32 cellular contexts compared by ENCODE assay signal in the genomic region with DNA sequence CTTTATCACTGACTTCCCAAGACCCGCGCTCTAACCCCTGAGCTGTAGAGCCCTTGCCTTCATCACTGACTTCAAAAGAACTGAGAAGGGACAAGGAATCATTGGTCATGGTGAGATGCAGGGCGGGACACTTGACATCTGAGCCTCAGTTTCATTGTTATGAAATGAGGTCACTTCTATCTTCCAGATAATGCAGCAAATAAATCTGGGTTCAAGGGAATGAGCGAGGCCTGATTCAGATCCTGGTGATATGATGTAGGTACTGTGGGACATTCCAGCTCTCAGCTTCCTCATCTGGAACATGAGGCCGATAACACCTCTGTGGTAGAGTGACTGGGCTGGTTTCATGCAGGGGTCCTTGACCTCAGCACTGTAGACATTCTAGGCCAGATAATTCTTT.
"Had no signal": no experiment of that assay in that cellular context is flagged by ENCODE, and none has a peak within 500 bp of the region (broad histone marks: within the 10 kb centered on the region; RNA-seq: fewer than 3 reads in every experiment).

No MANE protein-coding gene starts in this region.

- H3K4me3 Mint-ChIP-seq: activated B cell treated with CpG ODN at 0.5 μM for 24 hours; activated CD4-positive, alpha-beta memory T cell treated with anti-CD3 and anti-CD28 coated beads for 36 hours; activated CD4-positive, alpha-beta T cell treated with anti-CD3 and anti-CD28 coated beads, Interleukin-2, amount 10 ng/mL, durations not matched to agents 24 days and 14 days; activated CD8-positive, alpha-beta memory T cell treated with anti-CD3 and anti-CD28 coated beads, Interleukin-2, amount 10 ng/mL, durations not matched to agents 7 days and 5 days; activated CD8-positive, alpha-beta T cell treated with anti-CD3 and anti-CD28 coated beads, Interleukin-2, amount 10 ng/mL, durations not matched to agents 7 days and 5 days; activated naive CD4-positive, alpha-beta T cell treated with anti-CD3 and anti-CD28 coated beads for 36 hours; activated naive CD4-positive, alpha-beta T cell treated with anti-CD3 and anti-CD28 coated beads, Interleukin-2, amount 50 U/mL, for 24 hours; activated naive CD8-positive, alpha-beta T cell treated with anti-CD3 and anti-CD28 coated beads for 36 hours; activated naive CD8-positive, alpha-beta T cell treated with anti-CD3 and anti-CD28 coated beads, Interleukin-2, amount 50 U/mL, for 24 hours; activated T-helper 1 cell treated with anti-CD3 and anti-CD28 coated beads, Interleukin-12 subunit alpha, Interleukin-12 subunit beta, Interleukin-2, Interleukin-4 antibody, amounts not matched to agents 30 ng/mL and 10 ng/mL and 1 ng/mL, durations not matched to agents 14 hours and 24 hours and 36 hours; effector memory CD8-positive, alpha-beta T cell had no signal

- ATAC-seq: activated CD4-positive, CD25-positive, alpha-beta regulatory T cell treated with anti-CD3 and anti-CD28 coated beads, Interleukin-2, amount 50 U/mL, for 24 hours; activated CD8-positive, alpha-beta memory T cell treated with anti-CD3 and anti-CD28 coated beads, Interleukin-2, amount 10 ng/mL, durations not matched to agents 7 days and 5 days; activated CD8-positive, alpha-beta T cell treated with anti-CD3 and anti-CD28 coated beads, Interleukin-2, amount 10 ng/mL, durations not matched to agents 7 days and 5 days; activated naive CD8-positive, alpha-beta T cell treated with anti-CD3 and anti-CD28 coated beads, Interleukin-2, amount 50 U/mL, for 24 hours; body of pancreas; effector memory CD8-positive, alpha-beta T cell; foreskin keratinocyte; gastrocnemius medialis had no signal

- H3K36me3 Mint-ChIP-seq: activated CD4-positive, alpha-beta memory T cell treated with anti-CD3 and anti-CD28 coated beads for 36 hours; activated CD8-positive, alpha-beta memory T cell treated with anti-CD3 and anti-CD28 coated beads, Interleukin-2, amount 10 ng/mL, durations not matched to agents 7 days and 5 days; activated naive CD4-positive, alpha-beta T cell treated with anti-CD3 and anti-CD28 coated beads, Interleukin-2, amount 50 U/mL, for 24 hours; activated naive CD8-positive, alpha-beta T cell treated with anti-CD3 and anti-CD28 coated beads for 36 hours had no signal

- H3K36me3 ChIP-seq: adrenal gland, esophagus muscularis mucosa, gastrocnemius medialis had no signal

- H3K4me1 ChIP-seq: adrenal gland, body of pancreas, foreskin keratinocyte, gastrocnemius medialis had no signal

- H3K9me3 Mint-ChIP-seq: activated B cell treated with CpG ODN at 0.5 μM for 24 hours; activated CD4-positive, alpha-beta memory T cell treated with anti-CD3 and anti-CD28 coated beads for 36 hours; activated CD4-positive, alpha-beta T cell treated with anti-CD3 and anti-CD28 coated beads, Interleukin-2, amount 10 ng/mL, durations not matched to agents 24 days and 14 days; activated naive CD4-positive, alpha-beta T cell treated with anti-CD3 and anti-CD28 coated beads for 36 hours; activated naive CD4-positive, alpha-beta T cell treated with anti-CD3 and anti-CD28 coated beads, Interleukin-2, amount 50 U/mL, for 24 hours; activated naive CD8-positive, alpha-beta T cell treated with anti-CD3 and anti-CD28 coated beads for 36 hours; activated naive CD8-positive, alpha-beta T cell treated with anti-CD3 and anti-CD28 coated beads, Interleukin-2, amount 50 U/mL, for 24 hours; activated T-helper 2 cell treated with anti-CD3 and anti-CD28 coated beads, Interferon-gamma antibody, Interleukin-2, Interleukin-4, amounts not matched to agents 10 μg/mL and 5 μg/mL and 100 μg/mL, durations not matched to agents 14 hours and 24 hours and 36 hours had no signal

- H3K9me3 ChIP-seq: adrenal gland, body of pancreas, esophagus muscularis mucosa, gastrocnemius medialis had no signal

- DNase-seq: activated B cell treated with CpG ODN at 0.5 μM for 24 hours; activated CD4-positive, alpha-beta memory T cell treated with anti-CD3 and anti-CD28 coated beads for 36 hours; activated CD4-positive, alpha-beta T cell treated with anti-CD3 and anti-CD28 coated beads, Interleukin-2, amount 10 ng/mL, durations not matched to agents 24 days and 14 days; activated CD8-positive, alpha-beta memory T cell treated with anti-CD3 and anti-CD28 coated beads, Interleukin-2, amount 10 ng/mL, durations not matched to agents 7 days and 5 days; activated CD8-positive, alpha-beta memory T cell treated with anti-CD3 and anti-CD28 coated beads, Interleukin-2, amount 50 U/mL, for 4 hours; activated CD8-positive, alpha-beta T cell treated with anti-CD3 and anti-CD28 coated beads, Interleukin-2, amount 10 ng/mL, durations not matched to agents 7 days and 5 days; activated effector memory CD4-positive, alpha-beta T cell treated with anti-CD3 and anti-CD28 coated beads, Interleukin-2, amount 50 U/mL, for 16 hours; activated naive CD4-positive, alpha-beta T cell treated with anti-CD3 and anti-CD28 coated beads for 36 hours; activated naive CD8-positive, alpha-beta T cell treated with anti-CD3 and anti-CD28 coated beads for 36 hours; activated naive CD8-positive, alpha-beta T cell treated with anti-CD3 and anti-CD28 coated beads, Interleukin-2, amount 50 U/mL, for 24 hours; activated T-cell treated with anti-CD3 and anti-CD28 coated beads, Interleukin-2, amount 50 U/mL, for 1 hour; activated T-cell treated with anti-CD3 and anti-CD28 coated beads, Interleukin-2, amount 50 U/mL, for 48 hours; adrenal gland; amygdala; aorta; body of pancreas; caudate nucleus; cortex of kidney; dermis blood vessel endothelial cell; effector CD4-positive, alpha-beta T cell; effector memory CD8-positive, alpha-beta T cell; erythroblast; foreskin keratinocyte; gastrocnemius medialis; glutamatergic neuron; T-helper 2 cell had no signal

- H3K27ac Mint-ChIP-seq: activated B cell treated with CpG ODN at 0.5 μM for 24 hours; activated CD4-positive, alpha-beta memory T cell treated with anti-CD3 and anti-CD28 coated beads for 36 hours; activated CD4-positive, alpha-beta T cell treated with anti-CD3 and anti-CD28 coated beads, Interleukin-2, amount 10 ng/mL, durations not matched to agents 24 days and 14 days; activated CD8-positive, alpha-beta memory T cell treated with anti-CD3 and anti-CD28 coated beads, Interleukin-2, amount 10 ng/mL, durations not matched to agents 7 days and 5 days; activated CD8-positive, alpha-beta T cell treated with anti-CD3 and anti-CD28 coated beads, Interleukin-2, amount 10 ng/mL, durations not matched to agents 7 days and 5 days; activated naive CD4-positive, alpha-beta T cell treated with anti-CD3 and anti-CD28 coated beads for 36 hours; activated naive CD4-positive, alpha-beta T cell treated with anti-CD3 and anti-CD28 coated beads, Interleukin-2, amount 50 U/mL, for 24 hours; activated naive CD8-positive, alpha-beta T cell treated with anti-CD3 and anti-CD28 coated beads for 36 hours; activated naive CD8-positive, alpha-beta T cell treated with anti-CD3 and anti-CD28 coated beads, Interleukin-2, amount 50 U/mL, for 24 hours; activated T-helper 1 cell treated with anti-CD3 and anti-CD28 coated beads, Interleukin-12 subunit alpha, Interleukin-12 subunit beta, Interleukin-2, Interleukin-4 antibody, amounts not matched to agents 30 ng/mL and 10 ng/mL and 1 ng/mL, durations not matched to agents 14 hours and 24 hours and 36 hours; activated T-helper 2 cell treated with anti-CD3 and anti-CD28 coated beads, Interferon-gamma antibody, Interleukin-2, Interleukin-4, amounts not matched to agents 10 μg/mL and 5 μg/mL and 100 μg/mL, durations not matched to agents 14 hours and 24 hours and 36 hours; effector memory CD8-positive, alpha-beta T cell had no signal

- H3K27me3 ChIP-seq: adrenal gland, body of pancreas, gastrocnemius medialis had no signal

- H3K27ac ChIP-seq: adrenal gland, body of pancreas, esophagus muscularis mucosa, foreskin keratinocyte, gastrocnemius medialis had no signal

- H3K4me1 Mint-ChIP-seq: activated B cell treated with CpG ODN at 0.5 μM for 24 hours; activated CD4-positive, alpha-beta T cell treated with anti-CD3 and anti-CD28 coated beads, Interleukin-2, amount 10 ng/mL, durations not matched to agents 24 days and 14 days; activated CD8-positive, alpha-beta memory T cell treated with anti-CD3 and anti-CD28 coated beads, Interleukin-2, amount 10 ng/mL, durations not matched to agents 7 days and 5 days; activated naive CD4-positive, alpha-beta T cell treated with anti-CD3 and anti-CD28 coated beads, Interleukin-2, amount 50 U/mL, for 24 hours; activated naive CD8-positive, alpha-beta T cell treated with anti-CD3 and anti-CD28 coated beads for 36 hours; activated naive CD8-positive, alpha-beta T cell treated with anti-CD3 and anti-CD28 coated beads, Interleukin-2, amount 50 U/mL, for 24 hours had no signal

- FAIRE-seq: colon had no signal

- H3K4me3 ChIP-seq: adrenal gland, body of pancreas, esophagus muscularis mucosa, gastrocnemius medialis had no signal

- H3K27me3 Mint-ChIP-seq: activated CD4-positive, alpha-beta T cell treated with anti-CD3 and anti-CD28 coated beads, Interleukin-2, amount 10 ng/mL, durations not matched to agents 24 days and 14 days; activated CD8-positive, alpha-beta memory T cell treated with anti-CD3 and anti-CD28 coated beads, Interleukin-2, amount 10 ng/mL, durations not matched to agents 7 days and 5 days; activated naive CD8-positive, alpha-beta T cell treated with anti-CD3 and anti-CD28 coated beads, Interleukin-2, amount 50 U/mL, for 24 hours had no signal
